Comparison of ENCODE assay signal across 30 cellular contexts in the genomic region with DNA sequence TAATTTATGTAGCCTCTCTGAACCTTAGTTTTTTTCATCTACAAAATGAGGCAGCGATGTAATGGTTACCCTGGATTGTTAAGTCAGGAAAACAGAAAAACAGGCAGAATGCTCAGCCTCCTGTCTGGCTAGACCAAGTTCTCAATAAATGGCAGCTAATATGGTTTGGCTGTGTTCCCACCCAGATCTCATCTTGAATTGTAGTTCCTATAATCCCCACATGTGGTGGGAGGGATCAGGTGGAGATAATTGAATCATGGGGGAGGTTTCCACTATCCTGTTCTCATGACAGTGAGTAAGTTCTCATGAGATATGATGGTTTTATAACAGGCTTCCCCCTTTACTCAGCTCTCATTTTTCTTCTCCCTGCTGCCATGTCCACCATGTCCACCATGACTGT.
"Had no signal": no experiment of that assay in that cellular context is flagged by ENCODE, and none has a peak within 500 bp of the region (broad histone marks: within the 10 kb centered on the region; RNA-seq: fewer than 3 reads in every experiment).

No MANE protein-coding gene starts in this region.

- H3K27ac ChIP-seq: ascending aorta, breast epithelium, cardiac muscle cell, colonic mucosa, dorsolateral prefrontal cortex, esophagus squamous epithelium, gastroesophageal sphincter, heart right ventricle, hepatocyte had no signal

- DNase-seq: activated CD4-positive, alpha-beta memory T cell treated with anti-CD3 and anti-CD28 coated beads, Interleukin-2, amount 10 ng/mL, durations not matched to agents 7 days and 5 days; activated CD4-positive, alpha-beta T cell treated with anti-CD3 and anti-CD28 coated beads for 36 hours; activated CD4-positive, alpha-beta T cell treated with anti-CD3 and anti-CD28 coated beads, Interleukin-2, amount 10 ng/mL, durations not matched to agents 24 days and 14 days; activated CD4-positive, CD25-positive, alpha-beta regulatory T cell; activated CD4-positive, CD25-positive, alpha-beta regulatory T cell treated with anti-CD3 and anti-CD28 coated beads, Interleukin-2, amount 50 U/mL, for 72 hours; activated CD8-positive, alpha-beta memory T cell treated with anti-CD3 and anti-CD28 coated beads, Interleukin-2, amount 50 U/mL, for 48 hours; activated gamma-delta T cell; activated naive CD4-positive, alpha-beta T cell; activated naive CD4-positive, alpha-beta T cell treated with anti-CD3 and anti-CD28 coated beads, Interleukin-2, amount 10 ng/mL, durations not matched to agents 7 days and 5 days; activated naive CD8-positive, alpha-beta T cell treated with anti-CD3 and anti-CD28 coated beads, Interleukin-2, amount 10 ng/mL, durations not matched to agents 7 days and 5 days; activated T-cell treated with anti-CD3 and anti-CD28 coated beads for 4 hours; activated T-cell treated with anti-CD3 and anti-CD28 coated beads, Interleukin-2, amount 50 U/mL, for 24 hours; activated T-cell treated with anti-CD3 and anti-CD28 coated beads, Interleukin-2, amount 50 U/mL, for 72 hours; central memory CD4-positive, alpha-beta T cell; cerebellar nuclear complex; colonic mucosa; dorsolateral prefrontal cortex; effector CD4-positive, alpha-beta T cell; effector memory CD8-positive, alpha-beta T cell; erythroblast; esophagus squamous epithelium; foreskin melanocyte; heart right ventricle; T-helper 2 cell had no signal

- H3K27me3 ChIP-seq: ascending aorta, cardiac muscle cell, colonic mucosa, esophagus squamous epithelium, gastroesophageal sphincter, hepatocyte had no signal

- ATAC-seq: activated CD4-positive, alpha-beta T cell treated with anti-CD3 and anti-CD28 coated beads for 36 hours; activated naive CD4-positive, alpha-beta T cell treated with anti-CD3 and anti-CD28 coated beads, Interleukin-2, amount 50 U/mL, for 72 hours; effector memory CD8-positive, alpha-beta T cell; gastroesophageal sphincter; heart right ventricle had no signal

- H3K4me3 ChIP-seq: ascending aorta, breast epithelium, cardiac muscle cell, colonic mucosa, dorsolateral prefrontal cortex, esophagus squamous epithelium, gastroesophageal sphincter, heart right ventricle, hepatocyte had no signal

- H3K36me3 ChIP-seq: ascending aorta, breast epithelium, cardiac muscle cell, colonic mucosa, esophagus squamous epithelium, gastroesophageal sphincter, heart right ventricle had no signal

- H3K4me1 ChIP-seq: ascending aorta, breast epithelium, colonic mucosa, esophagus squamous epithelium, gastroesophageal sphincter, heart right ventricle had no signal

- H3K9me3 ChIP-seq: ascending aorta, breast epithelium, colonic mucosa, esophagus squamous epithelium, gastroesophageal sphincter, heart right ventricle had no signal
